In genomic region chr6:79078057-79078969, GRCh38 we compare ENCODE assay signal across 1 cellular context.
TF ChIP-seq lines count a peak whose summit lies in the region.

PHIP (minus strand) TSS chr6:79078254; CDS start chr6:79078068, 186 bp downstream.

TF ChIP-seq in K562, 482 proteins besides CTCF, POLR2A, EP300 and RAD21 (continued from another document and continues in another):
- TF ChIP-seq PRDM10 (IDR thresholded peaks at IDR 0.05; ENCODE audit: partially characterized antibody) (no peak), MTF1 (CRISPR knock-in tag; IDR thresholded peaks at IDR 0.05; ENCODE audit: borderline replicate concordance) (no peak), POLR2G (IDR thresholded peaks at IDR 0.05; ENCODE audit: low read depth, low read length) (peak; percentile 94), NONO (IDR thresholded peaks at IDR 0.05; ENCODE audit: low read depth in 2 of 2, low read length in 1 of 2) (no peak), MBD2 (IDR thresholded peaks at IDR 0.05; ENCODE audit: borderline replicate concordance, low read depth) (peak; percentile 56), ZBTB34 (CRISPR knock-in tag; IDR thresholded peaks at IDR 0.05) (no peak), DIDO1 (tag; IDR thresholded peaks at IDR 0.05; ENCODE audit: low read depth) (no peak), NFATC3 (IDR thresholded peaks at IDR 0.05) (no peak), ZBTB40 (IDR thresholded peaks at IDR 0.05) (no peak; the same call in 1 of the 2 replicates), ZBTB40 (CRISPR knock-in tag; IDR thresholded peaks at IDR 0.05) (0 out of 2 replicates have a peak, but pooled peaks have one; percentile 6), NCOA4 (IDR thresholded peaks at IDR 0.05; ENCODE audit: partially characterized antibody) (no peak), MIER1 (IDR thresholded peaks at IDR 0.05; ENCODE audit: low read depth) (peak; percentile 58; the same call in 1 of the 2 replicates), DMBX1 (CRISPR knock-in tag; IDR thresholded peaks at IDR 0.05; ENCODE audit: borderline replicate concordance) (no peak), HNRNPLL (IDR thresholded peaks at IDR 0.05; ENCODE audit: low read depth, low read length, poor library complexity, severe bottlenecking) (peak; percentile 62), GTF2B (IDR thresholded peaks at IDR 0.05; ENCODE audit: extremely low read depth, insufficient read length) (no peak), TGIF2 (CRISPR knock-in tag; IDR thresholded peaks at IDR 0.05) (no peak), ZNF217 (CRISPR knock-in tag; IDR thresholded peaks at IDR 0.05) (no peak), RBBP5 (IDR thresholded peaks at IDR 0.05; ENCODE audit: borderline replicate concordance, insufficient read depth, low read length, poor library complexity, severe bottlenecking) (peak; percentile 78), PKNOX1 (IDR thresholded peaks at IDR 0.05) (no peak), ETS1 (conservative IDR thresholded peaks at IDR 0.05; ENCODE audit: control insufficient read depth, low read depth, low read length) (peak; percentile 16; the same call in 1 of the 2 replicates), ASH1L (IDR thresholded peaks at IDR 0.05; ENCODE audit: borderline replicate concordance, low read depth, partially characterized antibody) (no peak), ZNF263 (CRISPR knock-in tag; IDR thresholded peaks at IDR 0.05; ENCODE audit: borderline replicate concordance) (no peak), TEAD2 (tag; IDR thresholded peaks at IDR 0.05) (no peak), CBX5 (IDR thresholded peaks at IDR 0.05; ENCODE audit: borderline replicate concordance, low read depth) (no peak), KLF16 (IDR thresholded peaks at IDR 0.05) (no peak), TCF15 (CRISPR knock-in tag; IDR thresholded peaks at IDR 0.05) (no peak), HNRNPK (IDR thresholded peaks at IDR 0.05; ENCODE audit: low read depth, low read length, poor library complexity, severe bottlenecking) (no peak), ZNF133 (CRISPR knock-in tag; IDR thresholded peaks at IDR 0.05) (no peak), TRIM24 (IDR thresholded peaks at IDR 0.05) (no peak), SMARCA5 (IDR thresholded peaks at IDR 0.05) (no peak), PTRF (tag; IDR thresholded peaks at IDR 0.05) (no peak), THRB (CRISPR knock-in tag; conservative IDR thresholded peaks at IDR 0.05) (no peak), PTBP1 (IDR thresholded peaks at IDR 0.05; ENCODE audit: low read depth, low read length) (no peak), TAF7 (tag; IDR thresholded peaks at IDR 0.05) (peak; percentile 86), ZNF518B (CRISPR knock-in tag; IDR thresholded peaks at IDR 0.05) (no peak), NEUROD1 (IDR thresholded peaks at IDR 0.05; ENCODE audit: borderline replicate concordance, low read depth, low read length, partially characterized antibody) (peak; percentile 28)
